1 cellular context compared by ENCODE assay signal in the genomic region with DNA sequence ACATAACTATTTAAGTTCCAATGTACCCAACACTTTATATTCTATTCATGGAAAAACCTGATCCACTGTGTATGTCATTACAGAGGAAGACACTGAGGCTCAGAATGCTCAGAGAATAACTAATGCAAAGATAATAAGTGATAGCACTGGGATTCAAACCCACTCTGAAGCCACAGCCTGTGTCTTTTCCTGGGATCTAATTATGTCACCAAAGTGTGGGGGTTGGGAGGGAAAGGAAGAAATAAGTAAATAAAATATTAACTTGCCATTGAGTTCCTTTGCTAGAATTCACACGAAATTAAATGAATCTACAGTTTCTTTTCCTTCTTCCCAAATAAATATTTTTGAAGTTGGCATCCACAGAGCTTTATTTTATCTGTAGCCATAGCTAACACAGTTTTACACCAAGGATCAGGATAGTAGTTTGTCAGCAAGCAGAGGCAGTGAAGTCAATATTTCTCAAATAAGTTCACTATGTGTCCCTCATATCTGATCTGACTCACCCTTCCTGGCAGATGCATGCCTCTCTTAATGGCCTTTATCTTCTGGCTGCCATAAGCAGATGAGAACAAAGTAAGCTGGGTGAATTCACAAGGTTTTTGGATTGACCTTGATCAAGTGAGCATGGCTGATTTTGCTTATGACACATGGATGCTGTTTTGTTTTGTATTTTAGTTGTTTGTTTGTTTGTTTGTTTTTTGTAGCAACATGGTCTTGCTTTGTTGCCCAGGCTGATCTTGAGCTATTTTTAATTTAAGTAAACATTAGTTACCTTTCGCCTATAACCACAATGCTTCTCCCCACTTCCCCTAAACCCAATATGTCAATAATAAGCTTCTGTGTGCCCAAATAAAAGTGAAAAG.
TF ChIP-seq lines count a peak whose summit lies in the region.

No MANE protein-coding gene starts in this region.

TF ChIP-seq in IMR-90, 13 proteins besides CTCF, POLR2A, EP300 and RAD21 (continued from another document):
- TF ChIP-seq, protein P1, sequence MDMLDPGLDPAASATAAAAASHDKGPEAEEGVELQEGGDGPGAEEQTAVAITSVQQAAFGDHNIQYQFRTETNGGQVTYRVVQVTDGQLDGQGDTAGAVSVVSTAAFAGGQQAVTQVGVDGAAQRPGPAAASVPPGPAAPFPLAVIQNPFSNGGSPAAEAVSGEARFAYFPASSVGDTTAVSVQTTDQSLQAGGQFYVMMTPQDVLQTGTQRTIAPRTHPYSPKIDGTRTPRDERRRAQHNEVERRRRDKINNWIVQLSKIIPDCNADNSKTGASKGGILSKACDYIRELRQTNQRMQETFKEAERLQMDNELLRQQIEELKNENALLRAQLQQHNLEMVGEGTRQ (IDR thresholded peaks at IDR 0.05; ENCODE audit: low read depth, low read length), result no peak
- TF ChIP-seq MAZ (IDR thresholded peaks at IDR 0.05; ENCODE audit: borderline replicate concordance, low read depth, low read length), result no peak
- TF ChIP-seq BHLHE40 (IDR thresholded peaks at IDR 0.05; ENCODE audit: low read depth, low read length), result no peak
- no peak for TF ChIP-seq SMC3 (IDR thresholded peaks at IDR 0.05; ENCODE audit: low read depth, low read length)
- TF ChIP-seq MAFK (IDR thresholded peaks at IDR 0.05; ENCODE audit: low read depth, low read length), result no peak
- TF ChIP-seq, protein P2, sequence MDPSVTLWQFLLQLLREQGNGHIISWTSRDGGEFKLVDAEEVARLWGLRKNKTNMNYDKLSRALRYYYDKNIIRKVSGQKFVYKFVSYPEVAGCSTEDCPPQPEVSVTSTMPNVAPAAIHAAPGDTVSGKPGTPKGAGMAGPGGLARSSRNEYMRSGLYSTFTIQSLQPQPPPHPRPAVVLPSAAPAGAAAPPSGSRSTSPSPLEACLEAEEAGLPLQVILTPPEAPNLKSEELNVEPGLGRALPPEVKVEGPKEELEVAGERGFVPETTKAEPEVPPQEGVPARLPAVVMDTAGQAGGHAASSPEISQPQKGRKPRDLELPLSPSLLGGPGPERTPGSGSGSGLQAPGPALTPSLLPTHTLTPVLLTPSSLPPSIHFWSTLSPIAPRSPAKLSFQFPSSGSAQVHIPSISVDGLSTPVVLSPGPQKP (IDR thresholded peaks at IDR 0.05; ENCODE audit: borderline replicate concordance, low read depth, low read length), result no peak
- TF ChIP-seq CEBPB (IDR thresholded peaks at IDR 0.05; ENCODE audit: low read depth, low read length), result no peak
- no peak for TF ChIP-seq MXI1 (IDR thresholded peaks at IDR 0.05; ENCODE audit: borderline replicate concordance, low read depth, low read length)
- no peak for TF ChIP-seq CHD1 (IDR thresholded peaks at IDR 0.05; ENCODE audit: low read depth, low read length)
